ENCODE assay signal across 17 cellular contexts in genomic region chr7:124246262-124246863, GRCh38.
DNase-seq lines count a peak whose midpoint lies in the region; TF ChIP-seq lines count a peak whose summit lies in the region.
"Had no signal": no experiment of that assay in that cellular context is flagged by ENCODE, and none has a peak within 500 bp of the region (broad histone marks: within the 10 kb centered on the region; RNA-seq: fewer than 3 reads in every experiment).

No MANE protein-coding gene starts in this region.

- H3K36me3 Mint-ChIP-seq in activated naive CD8-positive, alpha-beta T cell treated with anti-CD3 and anti-CD28 coated beads for 36 hours, result no peaks in the 10 kb centered on the region
- no peaks in the 10 kb centered on the region for H3K36me3 Mint-ChIP-seq in neural progenitor cell
- H3K36me3 Mint-ChIP-seq: activated naive CD8-positive, alpha-beta T cell treated with anti-CD3 and anti-CD28 coated beads, Interleukin-2, amount 10 ng/mL, durations not matched to agents 7 days and 5 days; stimulated activated naive B cell treated with anti-CD40 and anti-IgM and Interleukin-4, amounts not matched to agents 10 μg/mL and 1 μg/mL and 100 μg/mL, for 72 hours had no signal

- H3K4me1 ChIP-seq in neuron (ENCODE audit: insufficient read depth, low read length), result peaks cover 10% of the 10 kb centered on the region
- no peaks in the 10 kb centered on the region for H3K4me1 ChIP-seq in neural progenitor cell

- H3K27me3 ChIP-seq in neuron (ENCODE audit: insufficient read depth, low read length) (no peaks in the 10 kb centered on the region), neural progenitor cell (no peaks in the 10 kb centered on the region)

- no peaks in the 10 kb centered on the region for H3K79me2 ChIP-seq in neural progenitor cell (ENCODE audit: low read depth)

- CTCF ChIA-PET in RWPE1 (lab: Yijun Ruan, JAX), result no interaction called here

- H2AFZ ChIP-seq in neuron (ENCODE audit: low read depth, low read length) (peak overlapping the region; percentile 64), neural progenitor cell (replicated peaks) (no peak overlapping the region)

- H3K27me3 Mint-ChIP-seq in activated naive CD8-positive, alpha-beta T cell treated with anti-CD3 and anti-CD28 coated beads for 36 hours, result no peaks in the 10 kb centered on the region
- H3K27me3 Mint-ChIP-seq in neural progenitor cell (ENCODE audit: insufficient read depth, low read depth), result no peaks in the 10 kb centered on the region
- H3K27me3 Mint-ChIP-seq: activated naive CD8-positive, alpha-beta T cell treated with anti-CD3 and anti-CD28 coated beads, Interleukin-2, amount 10 ng/mL, durations not matched to agents 7 days and 5 days; stimulated activated naive B cell treated with anti-CD40 and anti-IgM and Interleukin-4, amounts not matched to agents 10 μg/mL and 1 μg/mL and 100 μg/mL, for 72 hours had no signal

- H3F3A ChIP-seq in neural progenitor cell (ENCODE audit: low read depth), result no peaks in the 10 kb centered on the region

- no peaks in the 10 kb centered on the region for H3K4me1 Mint-ChIP-seq in activated naive CD8-positive, alpha-beta T cell treated with anti-CD3 and anti-CD28 coated beads for 36 hours
- H3K4me1 Mint-ChIP-seq in neural progenitor cell, result no peaks in the 10 kb centered on the region
- H3K4me1 Mint-ChIP-seq: activated naive CD8-positive, alpha-beta T cell treated with anti-CD3 and anti-CD28 coated beads, Interleukin-2, amount 10 ng/mL, durations not matched to agents 7 days and 5 days; stimulated activated naive B cell treated with anti-CD40 and anti-IgM and Interleukin-4, amounts not matched to agents 10 μg/mL and 1 μg/mL and 100 μg/mL, for 72 hours had no signal

- peaks cover 3% of the 10 kb centered on the region for H3K9me3 Mint-ChIP-seq in activated naive CD8-positive, alpha-beta T cell treated with anti-CD3 and anti-CD28 coated beads for 36 hours
- no peaks in the 10 kb centered on the region for H3K9me3 Mint-ChIP-seq in neural progenitor cell

- peaks cover 3% of the 10 kb centered on the region for H3K9me3 ChIP-seq in neuron (ENCODE audit: low read length)
- H3K9me3 ChIP-seq in neural progenitor cell (ENCODE audit: low read depth), result no peaks in the 10 kb centered on the region

- H3K27ac ChIP-seq in RWPE1 (no peak overlapping the region), neural progenitor cell (no peak overlapping the region)
- H3K27ac ChIP-seq: skin epidermis had no signal

- POLR2A ChIA-PET in RWPE1 (lab: Yijun Ruan, JAX; ENCODE audit: low non-redundant PET), result no interaction called here

- no peak overlapping the region for H3K4me3 Mint-ChIP-seq in activated naive CD8-positive, alpha-beta T cell treated with anti-CD3 and anti-CD28 coated beads for 36 hours
- H3K4me3 Mint-ChIP-seq in neural progenitor cell, result no peak overlapping the region
- H3K4me3 Mint-ChIP-seq: activated naive CD8-positive, alpha-beta T cell treated with anti-CD3 and anti-CD28 coated beads, Interleukin-2, amount 10 ng/mL, durations not matched to agents 7 days and 5 days; stimulated activated naive B cell treated with anti-CD40 and anti-IgM and Interleukin-4, amounts not matched to agents 10 μg/mL and 1 μg/mL and 100 μg/mL, for 72 hours had no signal

- H3K4me3 ChIP-seq in epithelial cell of esophagus (ENCODE audit: low read length) (no peak overlapping the region), neuron (ENCODE audit: low read length) (no peak overlapping the region), neural progenitor cell (no peak overlapping the region)
- H3K4me3 ChIP-seq: skin epidermis had no signal

- no peaks in the 10 kb centered on the region for H4K20me1 ChIP-seq in neural progenitor cell (ENCODE audit: low read depth)

- H3K9ac ChIP-seq in neural progenitor cell, result no peak overlapping the region

- no peak overlapping the region for H3K27ac Mint-ChIP-seq in activated naive CD8-positive, alpha-beta T cell treated with anti-CD3 and anti-CD28 coated beads for 36 hours
- no peak overlapping the region for H3K27ac Mint-ChIP-seq in neural progenitor cell
- H3K27ac Mint-ChIP-seq: activated naive CD8-positive, alpha-beta T cell treated with anti-CD3 and anti-CD28 coated beads, Interleukin-2, amount 10 ng/mL, durations not matched to agents 7 days and 5 days; stimulated activated naive B cell treated with anti-CD40 and anti-IgM and Interleukin-4, amounts not matched to agents 10 μg/mL and 1 μg/mL and 100 μg/mL, for 72 hours had no signal

- DNase-seq in H4 (ENCODE audit: low spot score) (peak; percentile 11), RWPE1 (ENCODE audit: low spot score) (peak; percentile 66), epithelial cell of esophagus (ENCODE audit: low read depth) (peak; percentile 92), NCI-H345 treated with DMSO at 0.1 percent for 48 hours (lab: John Stamatoyannopoulos, UW; ENCODE audit: unreplicated experiment) (no peak), NCI-H2196 (lab: John Stamatoyannopoulos, UW; ENCODE audit: unreplicated experiment) (no peak), neural progenitor cell (ENCODE audit: low spot score) (no peak)
- no peak for DNase-seq in activated naive CD8-positive, alpha-beta T cell treated with anti-CD3 and anti-CD28 coated beads for 36 hours
- DNase-seq: activated CD4-positive, alpha-beta T cell treated with anti-CD3 and anti-CD28 coated beads, Interleukin-2, amount 50 U/mL, for 1 hour; activated naive CD8-positive, alpha-beta T cell treated with anti-CD3 and anti-CD28 coated beads, Interleukin-2, amount 10 ng/mL, durations not matched to agents 7 days and 5 days; activated T-cell treated with anti-CD3 and anti-CD28 coated beads, Interleukin-2, amount 50 U/mL, for 1 hour; caudate nucleus; effector memory CD4-positive, alpha-beta T cell; NCI-H1105; SHP77 treated with DMSO at 0.1 percent for 48 hours; stimulated activated naive B cell treated with anti-CD40 and anti-IgM and Interleukin-4, amounts not matched to agents 10 μg/mL and 1 μg/mL and 100 μg/mL, for 72 hours had no signal

- no peak overlapping the region for H3K4me2 ChIP-seq in neural progenitor cell

- TF ChIP-seq CTCF in RWPE1 (conservative IDR thresholded peaks at IDR 0.05; ENCODE audit: low read depth) (no peak), epithelial cell of esophagus (IDR thresholded peaks at IDR 0.05; ENCODE audit: insufficient read depth, low read depth, low read length, missing control alignments) (no peak), neural progenitor cell (IDR thresholded peaks at IDR 0.05) (no peak)

- H3K36me3 ChIP-seq in neuron (ENCODE audit: insufficient read depth, low read length), result no peaks in the 10 kb centered on the region
- H3K36me3 ChIP-seq in neural progenitor cell, result no peaks in the 10 kb centered on the region

Comparison
In these comparisons a context has a peak if more than half of its experiments do, and no peak if none do; other contexts are left out.
1. DNase-seq: peak in H4 (single experiment), RWPE1 (single experiment) and epithelial cell of esophagus (single experiment); none in activated naive CD8-positive, alpha-beta T cell treated with anti-CD3 and anti-CD28 coated beads for 36 hours (single experiment), NCI-H345 treated with DMSO at 0.1 percent for 48 hours (single experiment), NCI-H2196 (single experiment) and neural progenitor cell (single experiment).